8 cellular contexts compared by ENCODE assay signal in genomic region chr3:125374996-125375941, GRCh38. TPM values are rescaled to one million over a fixed set of nuclear protein-coding genes. Genes with fewer than 3 reads are reported as not detected.
DNase-seq lines count a peak whose midpoint lies in the region; ATAC-seq and TF ChIP-seq lines count a peak whose summit lies in the region.

ZNF148 (minus strand) TSS chr3:125375325; CDS start chr3:125313640, 61,685 bp downstream.

- H4K20me1 ChIP-seq in DND-41 (ENCODE audit: insufficient read depth, low read length) (peaks cover 10% of the 10 kb centered on the region; the same call in 1 of the 2 replicates), GM23338 (replicated peaks; ENCODE audit: insufficient read depth) (peaks cover 6% of the 10 kb centered on the region)

- H3K27ac Mint-ChIP-seq in GM23338, result peak within 1 kb of the TSS; percentile 83
- H3K27ac Mint-ChIP-seq in natural killer cell treated with Interleukin-12 subunit alpha and Interleukin-12 subunit beta and Interleukin-15 and Interleukin-18, amount 100 ng/mL, for 72 hours, result peak within 1 kb of the TSS; percentile 90 to 96

- peak; percentile 95 for DNase-seq in DND-41
- DNase-seq in GM23338 (ENCODE audit: low spot score), result peak; percentile 92
- DNase-seq in LoVo (ENCODE audit: low spot score), result peak; percentile 92
- peak; percentile 86 for DNase-seq in activated T-helper 9 cell treated with anti-CD3 and anti-CD28 coated beads, Interleukin-2, amount 50 U/mL, for 16 hours (ENCODE audit: low read depth)
- DNase-seq in fibroblast of pulmonary artery (ENCODE audit: low read depth), result peak; percentile 90
- DNase-seq in natural killer cell treated with Interleukin-12 subunit alpha and Interleukin-12 subunit beta and Interleukin-15 and Interleukin-18, amount 100 ng/mL, for 72 hours (ENCODE audit: low spot score), result peak; percentile 95
- peak; percentile 88 for DNase-seq in stimulated activated naive CD4-positive, alpha-beta T cell treated with Interleukin-2 at 50 U/mL for 16 hours (lab: John Stamatoyannopoulos, UW)

- H3K4me3 Mint-ChIP-seq in GM23338, result peak within 1 kb of the TSS; percentile 96
- peak within 1 kb of the TSS; percentile 93 for H3K4me3 Mint-ChIP-seq in natural killer cell treated with Interleukin-12 subunit alpha and Interleukin-12 subunit beta and Interleukin-15 and Interleukin-18, amount 100 ng/mL, for 72 hours

- peak within 1 kb of the TSS; percentile 79 for H3K9ac ChIP-seq in DND-41 (ENCODE audit: low read depth, low read length)

- H3K9me2 ChIP-seq in GM23338 (ENCODE audit: insufficient read depth), result no peaks in the 10 kb centered on the region

- TF ChIP-seq POLR2A in Raji (IDR thresholded peaks at IDR 0.05; ENCODE audit: insufficient read depth, low read depth, low read length), result peak; percentile 94

- H3K4me1 Mint-ChIP-seq in GM23338, result peaks cover 26% of the 10 kb centered on the region
- H3K4me1 Mint-ChIP-seq in natural killer cell treated with Interleukin-12 subunit alpha and Interleukin-12 subunit beta and Interleukin-15 and Interleukin-18, amount 100 ng/mL, for 72 hours (ENCODE audit: low read depth in 2 of 2), result peaks cover 34 to 37% of the 10 kb centered on the region in 2 donors

- H3K27ac ChIP-seq in DND-41 (ENCODE audit: low read length) (peak within 1 kb of the TSS; percentile 84), GM23338 (ENCODE audit: low read depth) (peak within 1 kb of the TSS; percentile 80)

- H3K27me3 ChIP-seq in DND-41 (ENCODE audit: insufficient read depth, low read length, poor library complexity), result no peaks in the 10 kb centered on the region
- H3K27me3 ChIP-seq in GM23338 (ENCODE audit: insufficient read depth), result no peaks in the 10 kb centered on the region

- H3K79me2 ChIP-seq in DND-41 (ENCODE audit: insufficient read depth, low read length) (peaks cover 58% of the 10 kb centered on the region), GM23338 (replicated peaks; ENCODE audit: insufficient read depth) (peaks cover 43% of the 10 kb centered on the region)

- peak within 1 kb of the TSS; percentile 82 for H2AFZ ChIP-seq in DND-41 (ENCODE audit: low read depth, low read length)
- H2AFZ ChIP-seq in GM23338, result peak within 1 kb of the TSS; percentile 96

- H3K27me3 Mint-ChIP-seq in GM23338 (ENCODE audit: insufficient read depth, low read depth, poor library complexity), result peaks cover 8% of the 10 kb centered on the region
- no peaks in the 10 kb centered on the region for H3K27me3 Mint-ChIP-seq in natural killer cell treated with Interleukin-12 subunit alpha and Interleukin-12 subunit beta and Interleukin-15 and Interleukin-18, amount 100 ng/mL, for 72 hours

- peaks cover 6% of the 10 kb centered on the region; the same call in 2 of the 3 replicates for H3K36me3 Mint-ChIP-seq in GM23338 (ENCODE audit: low read depth)
- H3K36me3 Mint-ChIP-seq in natural killer cell treated with Interleukin-12 subunit alpha and Interleukin-12 subunit beta and Interleukin-15 and Interleukin-18, amount 100 ng/mL, for 72 hours, result peaks cover 2% of the 10 kb centered on the region

- peak; percentile 8 for TF ChIP-seq CTCF in DND-41 (IDR thresholded peaks at IDR 0.05; ENCODE audit: borderline replicate concordance, extremely low read depth, low read length, poor library complexity, severe bottlenecking)
- TF ChIP-seq CTCF in GM23338 (conservative IDR thresholded peaks at IDR 0.05; ENCODE audit: low read depth in 2 of 2), result no peak
- no peak for TF ChIP-seq CTCF in fibroblast of pulmonary artery (IDR thresholded peaks at IDR 0.05; ENCODE audit: low read length, missing control alignments)

- ATAC-seq in DND-41 (ENCODE audit: insufficient read depth, low read depth) (peak; percentile 91), GM23338 (peak; percentile 88)
- peak; percentile 97 to 98 for ATAC-seq in natural killer cell treated with Interleukin-12 subunit alpha and Interleukin-12 subunit beta and Interleukin-15 and Interleukin-18, amount 100 ng/mL, for 72 hours

- H3K4me1 ChIP-seq in DND-41 (ENCODE audit: insufficient read depth, low read length), result peaks cover 34% of the 10 kb centered on the region
- peaks cover 14% of the 10 kb centered on the region for H3K4me1 ChIP-seq in GM23338 (ENCODE audit: insufficient read depth)

- H3K36me3 ChIP-seq in DND-41 (ENCODE audit: insufficient read depth, low read length) (peaks cover 3% of the 10 kb centered on the region), GM23338 (ENCODE audit: insufficient read depth) (no peaks in the 10 kb centered on the region)

- no peaks in the 10 kb centered on the region for H3F3A ChIP-seq in GM23338 (replicated peaks; ENCODE audit: low read depth)

- H3K4me2 ChIP-seq in DND-41 (ENCODE audit: insufficient read depth, low read length), result peak within 1 kb of the TSS; percentile 79
- peak within 1 kb of the TSS; percentile 96 for H3K4me2 ChIP-seq in GM23338

- peak within 1 kb of the TSS; percentile 68 to 93 for H3K4me3 ChIP-seq in DND-41 (ENCODE audit: low read depth in 1 of 2, low read length in 2 of 2)
- peak within 1 kb of the TSS; percentile 89 for H3K4me3 ChIP-seq in GM23338
- H3K4me3 ChIP-seq in fibroblast of pulmonary artery (replicated peaks; ENCODE audit: low read depth, low read length), result peak within 1 kb of the TSS; percentile 87

- H3K9me3 ChIP-seq in DND-41 (ENCODE audit: insufficient read depth, low read length, severe bottlenecking), result no peaks in the 10 kb centered on the region

- H3K9me3 Mint-ChIP-seq in GM23338, result no peaks in the 10 kb centered on the region; the same call in 2 of the 3 replicates
- no peaks in the 10 kb centered on the region for H3K9me3 Mint-ChIP-seq in natural killer cell treated with Interleukin-12 subunit alpha and Interleukin-12 subunit beta and Interleukin-15 and Interleukin-18, amount 100 ng/mL, for 72 hours

TF ChIP-seq in GM23338, 12 proteins besides CTCF, POLR2A, EP300 and RAD21:
- TF ChIP-seq ZNF331 (CRISPR knock-in tag; IDR thresholded peaks at IDR 0.05; ENCODE audit: low read depth) (0 out of 2 replicates have a peak, but pooled peaks have one; percentile 17), POLR2AphosphoS5 (IDR thresholded peaks at IDR 0.05; ENCODE audit: low read depth) (peak; percentile 98), CREB1 (CRISPR knock-in tag; IDR thresholded peaks at IDR 0.05; ENCODE audit: low read depth) (peak; percentile 74), JUNB (IDR thresholded peaks at IDR 0.05; ENCODE audit: unreplicated experiment) (no peak), NANOG (IDR thresholded peaks at IDR 0.05; ENCODE audit: borderline replicate concordance) (no peak)
- TF ChIP-seq, protein P1, sequence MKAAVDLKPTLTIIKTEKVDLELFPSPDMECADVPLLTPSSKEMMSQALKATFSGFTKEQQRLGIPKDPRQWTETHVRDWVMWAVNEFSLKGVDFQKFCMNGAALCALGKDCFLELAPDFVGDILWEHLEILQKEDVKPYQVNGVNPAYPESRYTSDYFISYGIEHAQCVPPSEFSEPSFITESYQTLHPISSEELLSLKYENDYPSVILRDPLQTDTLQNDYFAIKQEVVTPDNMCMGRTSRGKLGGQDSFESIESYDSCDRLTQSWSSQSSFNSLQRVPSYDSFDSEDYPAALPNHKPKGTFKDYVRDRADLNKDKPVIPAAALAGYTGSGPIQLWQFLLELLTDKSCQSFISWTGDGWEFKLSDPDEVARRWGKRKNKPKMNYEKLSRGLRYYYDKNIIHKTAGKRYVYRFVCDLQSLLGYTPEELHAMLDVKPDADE (IDR thresholded peaks at IDR 0.05), result peak; percentile 77

RNA-seq across cellular contexts. Expression of gene ZNF148, which starts in this region (rescaled TPM):
- 12.3 and 13.9 TPM in 2 replicates for total RNA-seq in GM23338 (2014; rRNA removed; shearing (Covaris generic))
- polyA plus RNA-seq in GM23338 (2016; fragmentation: Nextera tagmentation; extraction: Ambion mirVana), result 14.4 and 16.9 TPM in 2 replicates
- 10 to 100 TPM; 40.9 to 51.8 TPM for total RNA-seq in natural killer cell treated with Interleukin-12 subunit alpha and Interleukin-12 subunit beta and Interleukin-15 and Interleukin-18, amount 100 ng/mL, for 72 hours

Comparison
In these comparisons a context has a peak if more than half of its experiments do, and no peak if none do; other contexts are left out.
1. Peak in every context shown above with its lines: DNase-seq, ATAC-seq, H3K4me3 ChIP-seq and H3K27ac ChIP-seq.